Comparison of ENCODE assay signal across 12 cellular contexts in genomic region chr6:147207351-147207750, GRCh38. TPM values are rescaled to one million over a fixed set of nuclear protein-coding genes. Genes with fewer than 3 reads are reported as not detected.
DNase-seq lines count a peak whose midpoint lies in the region; ATAC-seq and TF ChIP-seq lines count a peak whose summit lies in the region.
"Had no signal": no experiment of that assay in that cellular context is flagged by ENCODE, and none has a peak within 500 bp of the region (broad histone marks: within the 10 kb centered on the region; RNA-seq: fewer than 3 reads in every experiment).

No MANE protein-coding gene starts in this region.

- H3K4me1 Mint-ChIP-seq in MCF 10A (ENCODE audit: insufficient read depth, unreplicated experiment): peaks cover 11% of the 10 kb centered on the region
- peaks cover 28 to 62% (median 52%) of the 10 kb centered on the region in 7 donors for H3K4me1 Mint-ChIP-seq in naive thymus-derived CD4-positive, alpha-beta T cell

- no peak for ATAC-seq in right cardiac atrium
- no peak for ATAC-seq in Right ventricle myocardium superior (ENCODE audit: poor library complexity)
- ATAC-seq in naive thymus-derived CD4-positive, alpha-beta T cell: no peak
- ATAC-seq in HG03354 (IDR thresholded peaks at IDR 0.05; ENCODE audit: poor library complexity, severe bottlenecking, unreplicated experiment): no peak
- no peak for ATAC-seq in HG02970 (IDR thresholded peaks at IDR 0.05; ENCODE audit: low FRiP score, unreplicated experiment)
- ATAC-seq: HCT116 had no signal

- H3K4me3 Mint-ChIP-seq in MCF 10A (ENCODE audit: unreplicated experiment): peak overlapping the region; percentile 83
- peak overlapping the region in 6 of 10 donors; percentile 4 to 89 (median 35) for H3K4me3 Mint-ChIP-seq in naive thymus-derived CD4-positive, alpha-beta T cell
- H3K4me3 Mint-ChIP-seq: activated CD4-positive, alpha-beta T cell treated with anti-CD3 and anti-CD28 coated beads, Interleukin-2, amount 10 ng/mL, durations not matched to agents 24 days and 14 days had no signal

- peak overlapping the region; percentile 41 for H3K4me3 ChIP-seq in right cardiac atrium (ENCODE audit: low read length)
- H3K4me3 ChIP-seq in naive thymus-derived CD4-positive, alpha-beta T cell (ENCODE audit: low read length): no peak overlapping the region

- CTCF ChIA-PET in MCF 10A (lab: Yijun Ruan, JAX): interaction anchor here (0.6 to 1.4 kb wide), 2 partner anchors 77 to 292 kb away, joined by 3 to 6 read pairs; no protein-coding TSS in a partner anchor
- CTCF ChIA-PET in naive thymus-derived CD4-positive, alpha-beta T cell (lab: Charles Lee): no interaction called here

- H3K4me1 ChIP-seq in right cardiac atrium (ENCODE audit: control insufficient read depth, insufficient read depth, low read length): peaks cover 3% of the 10 kb centered on the region
- peaks cover 0 to 4% of the 10 kb centered on the region in 2 donors for H3K4me1 ChIP-seq in naive thymus-derived CD4-positive, alpha-beta T cell (ENCODE audit: control insufficient read depth in 2 of 2, insufficient read depth in 2 of 2, low read length in 2 of 2)

- intact Hi-C loops in right cardiac atrium (cut with DNase I) (loop anchor here in 2 of 4 donors (10.0 kb wide), 2 partner anchors 67 to 353 kb away; no protein-coding TSS in a partner anchor), Right ventricle myocardium superior (cut with DNase I) (no loop called here), MCF 10A (cut with micrococcal nuclease) (loop anchor here (10.0 kb wide), 1 partner anchor 213 kb away; no protein-coding TSS in a partner anchor)
- intact Hi-C loops in naive thymus-derived CD4-positive, alpha-beta T cell (cut with micrococcal nuclease): loop anchor here in 1 of 2 donors (10.0 kb wide), 1 partner anchor 1473 kb away; the partner anchor contains the start of gene EPM2A

- DNase-seq in right cardiac atrium (no peak), Right ventricle myocardium superior (no peak), MCF 10A (ENCODE audit: unreplicated experiment) (peak; percentile 65), DMS153 (lab: John Stamatoyannopoulos, UW) (no peak), cerebellar nuclear complex (lab: John Stamatoyannopoulos, UW) (no peak)
- DNase-seq in naive thymus-derived CD4-positive, alpha-beta T cell: no peak
- DNase-seq: activated CD4-positive, alpha-beta T cell treated with anti-CD3 and anti-CD28 coated beads, Interleukin-2, amount 10 ng/mL, durations not matched to agents 24 days and 14 days; Calu3; retina had no signal

- H3K9me3 ChIP-seq in right cardiac atrium (ENCODE audit: control insufficient read depth, low read length): no peaks in the 10 kb centered on the region
- no peaks in the 10 kb centered on the region for H3K9me3 ChIP-seq in naive thymus-derived CD4-positive, alpha-beta T cell (ENCODE audit: control insufficient read depth in 2 of 3, low read length in 3 of 3)

- H3K27ac ChIP-seq in right cardiac atrium (ENCODE audit: low read length): no peak overlapping the region
- peak overlapping the region; percentile 8 for H3K27ac ChIP-seq in naive thymus-derived CD4-positive, alpha-beta T cell (ENCODE audit: low read depth, low read length)

- H3K36me3 Mint-ChIP-seq in MCF 10A (ENCODE audit: insufficient read depth, unreplicated experiment): peaks cover 7% of the 10 kb centered on the region
- peaks cover 0 to 7% (median 2%) of the 10 kb centered on the region in 5 donors for H3K36me3 Mint-ChIP-seq in naive thymus-derived CD4-positive, alpha-beta T cell

- no TSS peak for BruUV-seq in MCF 10A (replicated peaks; lab: Mats Ljungman, UMichigan)

- POLR2A ChIA-PET in MCF 10A (lab: Yijun Ruan, JAX): interaction anchor here (0.6 to 8.6 kb wide), 16 partner anchors 9 to 1386 kb away, joined by 3 to 95 read pairs (median 6); no protein-coding TSS in a partner anchor
- POLR2A ChIA-PET in naive thymus-derived CD4-positive, alpha-beta T cell (lab: Charles Lee): interaction anchor here (0.6 to 1.0 kb wide), 2 partner anchors 27 to 212 kb away, joined by 3 to 4 read pairs; no protein-coding TSS in a partner anchor

- peak overlapping the region; percentile 99 for H3K27ac Mint-ChIP-seq in MCF 10A (ENCODE audit: low read depth, unreplicated experiment)
- H3K27ac Mint-ChIP-seq in naive thymus-derived CD4-positive, alpha-beta T cell: peak overlapping the region in 8 of 9 donors; percentile 4 to 64 (median 32)
- H3K27ac Mint-ChIP-seq: activated CD4-positive, alpha-beta T cell treated with anti-CD3 and anti-CD28 coated beads, Interleukin-2, amount 10 ng/mL, durations not matched to agents 24 days and 14 days had no signal

- TF ChIP-seq CTCF in MCF 10A (IDR thresholded peaks at IDR 0.05; ENCODE audit: unreplicated experiment): no peak

- H3K9me3 Mint-ChIP-seq in MCF 10A (ENCODE audit: unreplicated experiment): no peaks in the 10 kb centered on the region
- peaks cover 0 to 3% (median 0%) of the 10 kb centered on the region in 11 donors for H3K9me3 Mint-ChIP-seq in naive thymus-derived CD4-positive, alpha-beta T cell
- H3K9me3 Mint-ChIP-seq: activated CD4-positive, alpha-beta T cell treated with anti-CD3 and anti-CD28 coated beads, Interleukin-2, amount 10 ng/mL, durations not matched to agents 24 days and 14 days had no signal

- no peaks in the 10 kb centered on the region for H3K27me3 ChIP-seq in right cardiac atrium (ENCODE audit: control insufficient read depth, insufficient read depth)
- H3K27me3 ChIP-seq in naive thymus-derived CD4-positive, alpha-beta T cell (ENCODE audit: control insufficient read depth in 2 of 2, insufficient read depth in 2 of 2, low read length in 2 of 2): no peaks in the 10 kb centered on the region

- WGBS in right cardiac atrium: 61% methylated on average over 6 of the region's 6 CpGs

- H3K36me3 ChIP-seq in naive thymus-derived CD4-positive, alpha-beta T cell (ENCODE audit: control insufficient read depth in 2 of 3, insufficient read depth in 3 of 3, low read length in 3 of 3): peaks cover 0 to 7% (median 0%) of the 10 kb centered on the region in 3 experiments

- H3K27me3 Mint-ChIP-seq in MCF 10A (ENCODE audit: insufficient read depth, unreplicated experiment): no peaks in the 10 kb centered on the region
- no peaks in the 10 kb centered on the region for H3K27me3 Mint-ChIP-seq in naive thymus-derived CD4-positive, alpha-beta T cell
- H3K27me3 Mint-ChIP-seq: activated CD4-positive, alpha-beta T cell treated with anti-CD3 and anti-CD28 coated beads, Interleukin-2, amount 10 ng/mL, durations not matched to agents 24 days and 14 days had no signal

RNA-seq across cellular contexts. Expression of gene STXBP5, which starts 3.1 kb away (rescaled TPM):
- total RNA-seq in right cardiac atrium: 10 to 100 TPM; 10.6 to 13.0 (median 12.2) TPM
- 6.4 TPM for polyA plus RNA-seq in right cardiac atrium
- total RNA-seq in Right ventricle myocardium superior: 13.0 TPM
- 36.9 and 38.5 TPM in 2 replicates for total RNA-seq in MCF 10A (2022)
- 10 to 100 TPM; 17.9 to 47.4 (median 28.9) TPM for total RNA-seq in naive thymus-derived CD4-positive, alpha-beta T cell
- 1 to 10 TPM; 2.5 to 4.9 TPM for polyA plus RNA-seq in naive thymus-derived CD4-positive, alpha-beta T cell
